15 cellular contexts compared by ENCODE assay signal in the genomic region with DNA sequence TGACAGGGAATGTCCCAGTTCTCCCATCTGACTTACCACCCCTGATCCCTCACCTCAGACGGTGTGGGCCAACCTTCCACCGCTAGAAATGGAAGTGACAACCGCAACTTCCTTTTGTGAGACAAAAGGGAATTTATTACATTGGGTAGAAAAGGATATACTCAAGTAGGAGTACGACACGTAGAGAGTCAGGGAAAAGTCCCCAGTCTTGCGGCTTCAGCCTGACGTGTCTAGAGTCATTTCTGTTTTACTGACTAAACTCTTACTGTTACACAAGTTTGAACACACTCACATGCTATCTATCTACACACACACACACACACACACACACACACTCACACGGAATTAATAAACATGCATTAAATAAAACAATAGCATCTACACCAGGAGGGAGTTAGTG.
DNase-seq lines count a peak whose midpoint lies in the region; ATAC-seq, FAIRE-seq and TF ChIP-seq lines count a peak whose summit lies in the region.
"Had no signal": no experiment of that assay in that cellular context is flagged by ENCODE, and none has a peak within 500 bp of the region (broad histone marks: within the 10 kb centered on the region; RNA-seq: fewer than 3 reads in every experiment).

No MANE protein-coding gene starts in this region.

- no peak overlapping the region for H3K56ac ChIP-seq in H9 (ENCODE audit: insufficient read length, low read depth, low read length)

- no peaks in the 10 kb centered on the region for H3K79me1 ChIP-seq in H9 (ENCODE audit: insufficient read depth, low read depth, low read length, poor library complexity, severe bottlenecking)

- no peak overlapping the region for H4K91ac ChIP-seq in H9 (ENCODE audit: insufficient read length, low read depth, low read length)

- H2AFZ ChIP-seq in H9 (ENCODE audit: low read length) = no peak overlapping the region
- no peak overlapping the region for H2AFZ ChIP-seq in neural progenitor cell (replicated peaks)

- H2BK15ac ChIP-seq in H9 (ENCODE audit: low read depth, low read length) = no peak overlapping the region

- WGBS in H9 (ENCODE audit: extremely low coverage, insufficient read length, low lambda C conversion rate) = no CpG with 5 or more reads among the region's 8 CpGs

- FAIRE-seq in H54 (lab: Jason Lieb, UNC) = no peak
- FAIRE-seq: HepG2 had no signal

- H3K36me3 ChIP-seq in neural progenitor cell = no peaks in the 10 kb centered on the region
- H3K36me3 ChIP-seq in HAP-1 (replicated peaks) = no peaks in the 10 kb centered on the region
- H3K36me3 ChIP-seq: BE2C, uterus had no signal

- H3K9me3 ChIP-seq in H9 (ENCODE audit: control insufficient read depth, low read depth, low read length) (no peaks in the 10 kb centered on the region), neural progenitor cell (ENCODE audit: low read depth) (no peaks in the 10 kb centered on the region), HAP-1 (no peaks in the 10 kb centered on the region)
- H3K9me3 ChIP-seq: BE2C, body of pancreas, uterus had no signal

- H3K4me3 ChIP-seq in neural progenitor cell (no peak overlapping the region), HAP-1 (no peak overlapping the region)
- H3K4me3 ChIP-seq: body of pancreas, uterus had no signal

- H3K27me3 ChIP-seq in H9 (ENCODE audit: insufficient read depth, low read length) (no peaks in the 10 kb centered on the region), neural progenitor cell (peaks cover 3% of the 10 kb centered on the region), HAP-1 (ENCODE audit: low read depth) (peaks cover 12% of the 10 kb centered on the region)
- H3K27me3 ChIP-seq: BE2C, body of pancreas, uterus had no signal

- H3K27ac ChIP-seq in H9 (ENCODE audit: insufficient read length, low read depth, low read length) = no peak overlapping the region
- H3K27ac ChIP-seq in neural progenitor cell = no peak overlapping the region
- H3K27ac ChIP-seq: body of pancreas, uterus had no signal

- no peak for ATAC-seq in activated CD8-positive, alpha-beta memory T cell treated with anti-CD3 and anti-CD28 coated beads, Interleukin-2, amount 10 ng/mL, durations not matched to agents 7 days and 5 days
- ATAC-seq: body of pancreas, HepG2 had no signal

- H2BK5ac ChIP-seq in H9 (ENCODE audit: insufficient read length, low read length) = no peak overlapping the region

- no peak overlapping the region for H3K9ac ChIP-seq in H9 (ENCODE audit: extremely low read depth, insufficient read length, low read length)
- no peak overlapping the region for H3K9ac ChIP-seq in neural progenitor cell

- no peak overlapping the region for H3T11ph ChIP-seq in H9 (ENCODE audit: low read length)

- no peak overlapping the region for H3K27ac Mint-ChIP-seq in H9
- H3K27ac Mint-ChIP-seq in activated CD8-positive, alpha-beta memory T cell treated with anti-CD3 and anti-CD28 coated beads, Interleukin-2, amount 10 ng/mL, durations not matched to agents 7 days and 5 days = no peak overlapping the region
- H3K27ac Mint-ChIP-seq in neural progenitor cell = peak overlapping the region; percentile 26
- H3K27ac Mint-ChIP-seq: progenitor cell of endocrine pancreas had no signal

- H3K36me3 Mint-ChIP-seq in H9 (ENCODE audit: insufficient read depth in 1 of 3, low read depth in 3 of 3) (no peaks in the 10 kb centered on the region; a peak in 1 of 7 replicates), neural progenitor cell (no peaks in the 10 kb centered on the region)
- no peaks in the 10 kb centered on the region for H3K36me3 Mint-ChIP-seq in activated CD8-positive, alpha-beta memory T cell treated with anti-CD3 and anti-CD28 coated beads, Interleukin-2, amount 10 ng/mL, durations not matched to agents 7 days and 5 days

- H4K20me1 ChIP-seq in H9 (ENCODE audit: control insufficient read depth, insufficient read depth, insufficient read length) (no peaks in the 10 kb centered on the region), neural progenitor cell (ENCODE audit: low read depth) (no peaks in the 10 kb centered on the region)

- no peak overlapping the region for H3K4ac ChIP-seq in H9 (ENCODE audit: low read depth, low read length)

- H3K23me2 ChIP-seq in H9 (ENCODE audit: insufficient read length, low read depth, low read length, poor library complexity, severe bottlenecking) = no peaks in the 10 kb centered on the region

- in situ Hi-C loops in HAP-1 (cut with MboI; ENCODE audit: low sequenced_read_pairs) = no loop called here

- no peaks in the 10 kb centered on the region for H3F3A ChIP-seq in neural progenitor cell (ENCODE audit: low read depth)

- H3K79me2 ChIP-seq in H9 (ENCODE audit: insufficient read depth, low read length) = no peaks in the 10 kb centered on the region
- no peaks in the 10 kb centered on the region for H3K79me2 ChIP-seq in neural progenitor cell (ENCODE audit: low read depth)

- H2BK20ac ChIP-seq in H9 (ENCODE audit: low read depth, low read length, poor library complexity, severe bottlenecking) = no peak overlapping the region

- peaks cover 0 to 5% of the 10 kb centered on the region in 2 experiments; a peak in 1 of 5 replicates for H3K9me3 Mint-ChIP-seq in H9
- no peaks in the 10 kb centered on the region for H3K9me3 Mint-ChIP-seq in activated CD8-positive, alpha-beta memory T cell treated with anti-CD3 and anti-CD28 coated beads, Interleukin-2, amount 10 ng/mL, durations not matched to agents 7 days and 5 days (ENCODE audit: low read depth)
- peaks cover 5% of the 10 kb centered on the region for H3K9me3 Mint-ChIP-seq in neural progenitor cell

- no peaks in the 10 kb centered on the region for H3K4me1 Mint-ChIP-seq in H9
- peaks cover 17% of the 10 kb centered on the region for H3K4me1 Mint-ChIP-seq in activated CD8-positive, alpha-beta memory T cell treated with anti-CD3 and anti-CD28 coated beads, Interleukin-2, amount 10 ng/mL, durations not matched to agents 7 days and 5 days
- H3K4me1 Mint-ChIP-seq in neural progenitor cell = peaks cover 5% of the 10 kb centered on the region

- DNase-seq in CD1c-positive myeloid dendritic cell (ENCODE audit: extremely low spot score) (peak; percentile 86), H9 (peak; percentile 18), neural progenitor cell (ENCODE audit: low spot score) (no peak), Kasumi-1 (lab: John Stamatoyannopoulos, UW) (no peak), HAP-1 (ENCODE audit: low spot score in 2 of 2) (no peak), H54 (ENCODE audit: insufficient read length, low spot score) (no peak), 8988T (no peak)
- DNase-seq in activated CD8-positive, alpha-beta memory T cell treated with anti-CD3 and anti-CD28 coated beads, Interleukin-2, amount 10 ng/mL, durations not matched to agents 7 days and 5 days = peak; percentile 60
- DNase-seq: BE2C, body of pancreas, NCI-H748 treated with DMSO at 0.1 percent for 48 hours, SW 1271, uterus had no signal

- H3K4me1 ChIP-seq in H9 (ENCODE audit: insufficient read depth, low read length) = no peaks in the 10 kb centered on the region
- H3K4me1 ChIP-seq in neural progenitor cell = no peaks in the 10 kb centered on the region
- no peaks in the 10 kb centered on the region for H3K4me1 ChIP-seq in HAP-1
- H3K4me1 ChIP-seq: BE2C, body of pancreas, uterus had no signal

- H3K4me3 Mint-ChIP-seq in H9 (no peak overlapping the region), neural progenitor cell (no peak overlapping the region)
- no peak overlapping the region for H3K4me3 Mint-ChIP-seq in activated CD8-positive, alpha-beta memory T cell treated with anti-CD3 and anti-CD28 coated beads, Interleukin-2, amount 10 ng/mL, durations not matched to agents 7 days and 5 days

- H4K5ac ChIP-seq in H9 (ENCODE audit: insufficient read length, low read depth, low read length) = no peak overlapping the region

- no peak overlapping the region for H2BK120ac ChIP-seq in H9 (ENCODE audit: low read depth, low read length, poor library complexity, severe bottlenecking)

- no peak overlapping the region for H2BK12ac ChIP-seq in H9 (ENCODE audit: insufficient read length, low read depth, low read length)

- H3K4me2 ChIP-seq in H9 (ENCODE audit: insufficient read depth, insufficient read length, low read length) = no peak overlapping the region
- H3K4me2 ChIP-seq in neural progenitor cell = no peak overlapping the region

- no peak overlapping the region for H4K8ac ChIP-seq in H9 (replicated peaks; ENCODE audit: insufficient read length, low read depth, low read length)

- H3K27me3 Mint-ChIP-seq in H9 (ENCODE audit: low read depth) (peaks cover 2% of the 10 kb centered on the region), neural progenitor cell (ENCODE audit: insufficient read depth, low read depth) (peaks cover 3% of the 10 kb centered on the region)
- peaks cover 45% of the 10 kb centered on the region for H3K27me3 Mint-ChIP-seq in activated CD8-positive, alpha-beta memory T cell treated with anti-CD3 and anti-CD28 coated beads, Interleukin-2, amount 10 ng/mL, durations not matched to agents 7 days and 5 days

- CTCF ChIA-PET in activated CD8-positive, alpha-beta memory T cell treated with anti-CD3 and anti-CD28 coated beads, Interleukin-2, amount 10 ng/mL, durations not matched to agents 7 days and 5 days (lab: Charles Lee) = no interaction called here

- no peak for TF ChIP-seq CTCF in H9 (conservative IDR thresholded peaks at IDR 0.05)
- no peak for TF ChIP-seq CTCF in neural progenitor cell (IDR thresholded peaks at IDR 0.05)

- H3K18ac ChIP-seq in H9 (ENCODE audit: insufficient read length, low read depth, low read length) = no peak overlapping the region

- no peak overlapping the region for H3K14ac ChIP-seq in H9 (ENCODE audit: insufficient read depth, low read length)

- H2AK5ac ChIP-seq in H9 (ENCODE audit: insufficient read length, low read length) = no peak overlapping the region

- TF ChIP-seq POLR2A in H54 (IDR thresholded peaks at IDR 0.05; ENCODE audit: low read depth, low read length) = no peak

- no peak overlapping the region for H3K23ac ChIP-seq in H9 (ENCODE audit: insufficient read length, low read depth, low read length)

Comparison
In these comparisons a context has a peak if more than half of its experiments do, and no peak if none do; other contexts are left out.
1. DNase-seq: peak in CD1c-positive myeloid dendritic cell (single experiment), H9 (single experiment) and activated CD8-positive, alpha-beta memory T cell treated with anti-CD3 and anti-CD28 coated beads, Interleukin-2, amount 10 ng/mL, durations not matched to agents 7 days and 5 days (single experiment); none in neural progenitor cell (single experiment), Kasumi-1 (0 of 2), HAP-1 (0 of 2), H54 (single experiment) and 8988T (single experiment).